In the genomic region with DNA sequence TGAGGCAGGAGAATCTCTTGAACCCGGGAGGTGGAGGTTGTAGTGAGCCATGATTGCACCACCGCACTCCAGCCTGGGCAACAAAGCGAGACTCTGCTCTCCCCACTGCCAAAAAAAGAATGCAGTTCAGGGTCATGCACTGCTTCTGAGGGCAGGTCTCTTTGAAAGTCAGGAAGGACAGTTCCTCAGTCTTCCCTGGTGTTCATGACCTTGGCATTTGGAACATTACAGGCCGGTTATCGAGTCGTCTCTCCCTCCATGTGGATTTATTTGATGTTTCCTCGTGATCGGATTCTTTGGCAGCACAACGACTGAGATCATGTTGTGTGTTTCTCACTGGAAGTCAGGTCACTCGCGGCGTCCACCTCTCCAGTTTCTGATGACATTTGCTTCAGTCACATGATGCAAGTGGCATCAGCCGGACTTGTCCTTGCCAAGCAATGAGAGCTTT, we compare ENCODE assay signal across 11 cellular contexts. TPM values are rescaled to one million over a fixed set of nuclear protein-coding genes. Genes with fewer than 3 reads are reported as not detected.
DNase-seq lines count a peak whose midpoint lies in the region; ATAC-seq and TF ChIP-seq lines count a peak whose summit lies in the region.
"Had no signal": no experiment of that assay in that cellular context is flagged by ENCODE, and none has a peak within 500 bp of the region (broad histone marks: within the 10 kb centered on the region; RNA-seq: fewer than 3 reads in every experiment).

No MANE protein-coding gene starts in this region.

- ATAC-seq in right cardiac atrium (peak; percentile 47 to 56), HG02970 (IDR thresholded peaks at IDR 0.05; ENCODE audit: low FRiP score, unreplicated experiment) (no peak), HG03097 (IDR thresholded peaks at IDR 0.05; ENCODE audit: low FRiP score, unreplicated experiment) (no peak)
- ATAC-seq: stimulated activated naive CD8-positive, alpha-beta T cell treated with anti-CD3 and anti-CD28 coated beads, Interleukin-15, amount 100 ng/mL, for 72 hours had no signal

- peak overlapping the region; percentile 81 for H3K27ac Mint-ChIP-seq in chondrocyte (ENCODE audit: unreplicated experiment)
- H3K27ac Mint-ChIP-seq: stimulated activated naive CD8-positive, alpha-beta T cell treated with anti-CD3 and anti-CD28 coated beads, Interleukin-15, amount 100 ng/mL, for 72 hours had no signal

- no peaks in the 10 kb centered on the region for H3K27me3 Mint-ChIP-seq in chondrocyte (ENCODE audit: low read depth)

- H3K9me3 Mint-ChIP-seq in chondrocyte (ENCODE audit: low read depth): peaks cover 2% of the 10 kb centered on the region
- H3K9me3 Mint-ChIP-seq: stimulated activated naive CD8-positive, alpha-beta T cell treated with anti-CD3 and anti-CD28 coated beads, Interleukin-15, amount 100 ng/mL, for 72 hours had no signal

- H3K27ac ChIP-seq in right cardiac atrium (ENCODE audit: low read length) (no peak overlapping the region), skeletal muscle tissue (ENCODE audit: low read depth, low read length) (peak overlapping the region; percentile 85)

- H3K4me1 ChIP-seq in right cardiac atrium (ENCODE audit: control insufficient read depth, insufficient read depth, low read length) (no peaks in the 10 kb centered on the region), skeletal muscle tissue (ENCODE audit: control insufficient read depth in 3 of 3, insufficient read depth in 3 of 3, low read length in 3 of 3) (peaks cover 20 to 24% (median 21%) of the 10 kb centered on the region in 3 donors)

- H3K36me3 Mint-ChIP-seq in chondrocyte (ENCODE audit: low read depth): no peaks in the 10 kb centered on the region

- no peaks in the 10 kb centered on the region for H3K9me3 ChIP-seq in right cardiac atrium (ENCODE audit: control insufficient read depth, low read length)
- H3K9me3 ChIP-seq in skeletal muscle tissue (ENCODE audit: control insufficient read depth in 3 of 3, low read length in 3 of 3): no peaks in the 10 kb centered on the region

- H3K4me3 ChIP-seq in right cardiac atrium (ENCODE audit: low read length) (no peak overlapping the region), skeletal muscle tissue (ENCODE audit: low read length in 3 of 3) (no peak overlapping the region)

- H3K36me3 ChIP-seq in skeletal muscle tissue (ENCODE audit: control insufficient read depth in 3 of 3, insufficient read depth in 3 of 3, low read length in 3 of 3): no peaks in the 10 kb centered on the region

- no peak overlapping the region for H3K9ac ChIP-seq in skeletal muscle tissue (ENCODE audit: low read depth in 1 of 3, low read length in 3 of 3)

- no peak for DNase-seq in chondrocyte (ENCODE audit: low spot score)
- peak in 1 of 3 donors; percentile 65 for DNase-seq in right cardiac atrium
- DNase-seq: activated CD4-positive, alpha-beta T cell treated with anti-CD3 and anti-CD28 coated beads, Interleukin-2, amount 50 U/mL, for 4 hours; anterior cingulate cortex; foreskin melanocyte; NCI-H2171 treated with DMSO at 0.1 percent for 48 hours; stimulated activated naive CD8-positive, alpha-beta T cell treated with anti-CD3 and anti-CD28 coated beads, Interleukin-15, amount 100 ng/mL, for 72 hours had no signal

- intact Hi-C loops in right cardiac atrium (cut with DNase I): no loop called here

- no peak overlapping the region for H3K4me3 Mint-ChIP-seq in chondrocyte (ENCODE audit: unreplicated experiment)
- H3K4me3 Mint-ChIP-seq: stimulated activated naive CD8-positive, alpha-beta T cell treated with anti-CD3 and anti-CD28 coated beads, Interleukin-15, amount 100 ng/mL, for 72 hours had no signal

- H3K27me3 ChIP-seq in right cardiac atrium (ENCODE audit: control insufficient read depth, insufficient read depth) (no peaks in the 10 kb centered on the region), skeletal muscle tissue (ENCODE audit: control insufficient read depth in 3 of 3, insufficient read depth in 3 of 3, low read length in 3 of 3) (no peaks in the 10 kb centered on the region)

- peaks cover 22% of the 10 kb centered on the region for H3K4me1 Mint-ChIP-seq in chondrocyte (ENCODE audit: low read depth)
- H3K4me1 Mint-ChIP-seq: stimulated activated naive CD8-positive, alpha-beta T cell treated with anti-CD3 and anti-CD28 coated beads, Interleukin-15, amount 100 ng/mL, for 72 hours had no signal

- no peak for TF ChIP-seq CTCF in chondrocyte (IDR thresholded peaks at IDR 0.05)

- 43% methylated on average over 13 of the region's 13 CpGs for WGBS in right cardiac atrium

RNA-seq across cellular contexts. Expression of gene FGF21, which starts 17.2 kb away (rescaled TPM):
- not detected in 3 replicates for total RNA-seq in chondrocyte
- total RNA-seq in right cardiac atrium: not detected
- not detected for polyA plus RNA-seq in right cardiac atrium
- total RNA-seq in skeletal muscle tissue: not detected
- total RNA-seq: myocyte had no signal

RNA-seq across cellular contexts. Expression of gene FUT1, which starts 20.1 kb away (rescaled TPM):
- total RNA-seq in chondrocyte (0.44 to 0.52 TPM in 2 of 3 replicates, not detected in the other), right cardiac atrium (1 to 10 TPM; 2.2 to 4.0 (median 2.6) TPM), skeletal muscle tissue (1.0 TPM)
- polyA plus RNA-seq in right cardiac atrium: 3.0 TPM

RNA-seq across cellular contexts. Expression of gene IZUMO1, which starts 25.8 kb away (rescaled TPM):
- total RNA-seq in chondrocyte (not detected in 3 replicates), right cardiac atrium (under 1 TPM; 0.18 to 0.54 (median 0.38) TPM), skeletal muscle tissue (0.52 TPM)
- 0.34 TPM for polyA plus RNA-seq in right cardiac atrium

RNA-seq across cellular contexts. Expression of gene RASIP1, which starts 32.1 kb away (rescaled TPM):
- total RNA-seq in chondrocyte: 0.31 to 1.00 TPM (median 0.62 TPM) in 3 replicates
- total RNA-seq in right cardiac atrium: 10 to 100 TPM; 13.8 to 19.6 (median 17.5) TPM
- 20.4 TPM for polyA plus RNA-seq in right cardiac atrium
- total RNA-seq in skeletal muscle tissue: 23.5 TPM

RNA-seq across cellular contexts. Expression of gene BCAT2, which starts 38.3 kb away (rescaled TPM):
- 30.9 to 42.2 TPM (median 41.4 TPM) in 3 replicates for total RNA-seq in chondrocyte
- total RNA-seq in right cardiac atrium: 10 to 100 TPM; 24.6 to 46.7 (median 37.9) TPM
- polyA plus RNA-seq in right cardiac atrium: 39.7 TPM
- 13.6 TPM for total RNA-seq in skeletal muscle tissue

Comparison
In these comparisons a context has a peak if more than half of its experiments do, and no peak if none do; other contexts are left out.
1. ATAC-seq: peak in right cardiac atrium (2 of 2); none in HG02970 (single experiment) and HG03097 (single experiment).